8 cellular contexts compared by ENCODE assay signal in the genomic region with DNA sequence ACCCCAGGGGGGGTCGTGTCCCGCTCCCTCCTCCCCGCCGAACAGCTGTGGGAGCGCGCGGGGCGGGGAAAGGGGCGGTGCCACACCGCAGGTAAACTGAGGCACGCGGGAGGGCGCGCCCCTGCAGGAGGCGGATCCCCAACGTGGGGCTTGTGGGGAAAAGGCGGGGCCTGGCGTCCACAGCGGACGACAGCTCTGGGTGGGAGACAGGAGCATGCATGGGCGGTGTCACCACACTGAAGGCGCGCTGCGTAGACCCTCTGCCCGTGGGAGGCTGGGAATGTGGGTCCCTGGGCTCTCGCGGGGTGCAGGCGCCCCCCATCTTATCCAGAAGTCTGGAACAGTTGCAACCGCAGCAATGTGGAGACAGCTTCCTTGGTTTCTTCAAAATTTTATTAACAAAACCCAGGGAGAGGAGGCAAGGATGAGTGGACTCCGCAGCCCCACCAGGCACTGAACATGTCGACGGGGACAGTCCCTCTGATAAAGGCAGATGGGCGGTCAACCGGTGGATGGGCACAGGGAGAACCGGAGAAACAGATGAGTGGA. TPM values are rescaled to one million over a fixed set of nuclear protein-coding genes. Genes with fewer than 3 reads are reported as not detected.
DNase-seq lines count a peak whose midpoint lies in the region; ATAC-seq and TF ChIP-seq lines count a peak whose summit lies in the region.

No MANE protein-coding gene starts in this region.

- no peaks in the 10 kb centered on the region for H3K27me3 ChIP-seq in gastroesophageal sphincter

- H3K27ac ChIP-seq in gastroesophageal sphincter: peak overlapping the region; percentile 55 to 96 (median 93)

- H3K4me3 Mint-ChIP-seq in T-helper 17 cell: peak overlapping the region; percentile 97

- peaks cover 18% of the 10 kb centered on the region for H3K36me3 Mint-ChIP-seq in T-helper 17 cell (ENCODE audit: low read depth)

- TF ChIP-seq CTCF in gastroesophageal sphincter (IDR thresholded peaks at IDR 0.05) (no peak), GM20000 (IDR thresholded peaks at IDR 0.05; ENCODE audit: extremely low read depth, missing control alignments) (no peak)

- H3K27ac Mint-ChIP-seq in T-helper 17 cell: peak overlapping the region; percentile 96

- peaks cover 0 to 47% (median 21%) of the 10 kb centered on the region in 3 donors for H3K4me1 ChIP-seq in gastroesophageal sphincter

- ATAC-seq in GM21515 (IDR thresholded peaks at IDR 0.05; ENCODE audit: unreplicated experiment): peak; percentile 3
- no peak for ATAC-seq in T-helper 17 cell
- ATAC-seq in gastroesophageal sphincter: no peak
- ATAC-seq in sciatic nerve: peak; percentile 3

- DNase-seq in T-helper 17 cell: no peak
- no peak for DNase-seq in sciatic nerve (ENCODE audit: low spot score)
- no peak for DNase-seq in AG20443 (ENCODE audit: low spot score)
- DNase-seq in SW480 (ENCODE audit: low spot score): no peak
- DNase-seq in cerebellar cortex (ENCODE audit: low spot score): no peak
- DNase-seq in GM20000 (ENCODE audit: low spot score): no peak

- intact Hi-C loops in sciatic nerve (cut with DNase I): no loop called here

- TF ChIP-seq POLR2A in gastroesophageal sphincter (IDR thresholded peaks at IDR 0.05): no peak

- H3K9me3 ChIP-seq in T-helper 17 cell (ENCODE audit: control insufficient read depth, low read length, poor library complexity, severe bottlenecking): no peaks in the 10 kb centered on the region
- no peaks in the 10 kb centered on the region for H3K9me3 ChIP-seq in gastroesophageal sphincter

- H3K4me3 ChIP-seq in gastroesophageal sphincter: peak overlapping the region; percentile 63 to 94

- TF ChIP-seq EP300 in gastroesophageal sphincter (IDR thresholded peaks at IDR 0.05): no peak

- peaks cover 45% of the 10 kb centered on the region for H3K4me1 Mint-ChIP-seq in T-helper 17 cell

- no peaks in the 10 kb centered on the region for H3K27me3 Mint-ChIP-seq in T-helper 17 cell

- WGBS in gastroesophageal sphincter (ENCODE audit: low coverage in 1 of 2), 2 donors: 47% methylated on average over 3 of the region's 35 CpGs; no CpG with 5 or more reads in 1 of the 2 donors

- H3K36me3 ChIP-seq in gastroesophageal sphincter: peaks cover 0 to 64% of the 10 kb centered on the region in 2 donors

RNA-seq across cellular contexts. Expression of gene MBD1, which starts 0.7 kb away (rescaled TPM):
- 10 to 100 TPM; 88.9 to 89.1 TPM for total RNA-seq in T-helper 17 cell
- 10 to 100 TPM; 71.1 to 91.0 (median 82.2) TPM for total RNA-seq in gastroesophageal sphincter
- total RNA-seq in sciatic nerve: 63.9 TPM

RNA-seq across cellular contexts. Expression of gene CXXC1, which starts 5.4 kb away (rescaled TPM):
- total RNA-seq in T-helper 17 cell (100 to 1,000 TPM; 118 to 129 TPM), gastroesophageal sphincter (10 to 100 TPM; 44.4 to 54.9 (median 51.5) TPM), sciatic nerve (72.2 TPM)

RNA-seq across cellular contexts. Expression of gene CFAP53, which starts 15.8 kb away (rescaled TPM):
- total RNA-seq in T-helper 17 cell (under 1 TPM; 0.42 to 0.70 TPM), gastroesophageal sphincter (under 1 TPM in 1 of 4 donors, not detected in 3; 0.45 TPM), sciatic nerve (0.98 TPM)

Comparison
In these comparisons a context has a peak if more than half of its experiments do, and no peak if none do; other contexts are left out.
1. ATAC-seq: peak in GM21515 (single experiment) and sciatic nerve (single experiment); none in T-helper 17 cell (single experiment) and gastroesophageal sphincter (single experiment).